1 cellular context compared by ENCODE assay signal in the genomic region with DNA sequence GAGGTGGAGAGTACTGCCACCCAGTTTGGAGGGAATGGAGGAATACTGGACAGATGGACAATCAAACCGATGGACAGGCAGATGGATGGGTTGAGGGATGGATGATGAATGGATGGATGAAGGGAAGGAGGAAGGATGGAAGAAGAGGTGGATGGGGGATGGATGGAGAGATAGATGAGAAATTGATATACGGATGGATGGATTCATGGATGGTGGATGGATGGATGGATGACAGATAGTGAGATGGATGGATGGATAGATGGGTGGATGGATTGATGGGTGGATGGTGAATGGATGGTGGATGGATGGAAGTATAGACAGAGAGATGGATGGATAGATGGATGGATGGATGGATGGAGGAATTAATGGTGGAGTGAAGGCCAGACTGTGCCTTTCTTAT.
TF ChIP-seq lines count a peak whose summit lies in the region.

No MANE protein-coding gene starts in this region.

TF ChIP-seq in K562, 482 proteins besides CTCF, POLR2A, EP300 and RAD21:
- no peak for TF ChIP-seq RCOR1 (IDR thresholded peaks at IDR 0.05; ENCODE audit: borderline replicate concordance in 1 of 2, low read depth in 2 of 2, low read length in 2 of 2)
- no peak for TF ChIP-seq ZC3H11A (IDR thresholded peaks at IDR 0.05; ENCODE audit: low read depth, low read length)
- TF ChIP-seq, protein P1, sequence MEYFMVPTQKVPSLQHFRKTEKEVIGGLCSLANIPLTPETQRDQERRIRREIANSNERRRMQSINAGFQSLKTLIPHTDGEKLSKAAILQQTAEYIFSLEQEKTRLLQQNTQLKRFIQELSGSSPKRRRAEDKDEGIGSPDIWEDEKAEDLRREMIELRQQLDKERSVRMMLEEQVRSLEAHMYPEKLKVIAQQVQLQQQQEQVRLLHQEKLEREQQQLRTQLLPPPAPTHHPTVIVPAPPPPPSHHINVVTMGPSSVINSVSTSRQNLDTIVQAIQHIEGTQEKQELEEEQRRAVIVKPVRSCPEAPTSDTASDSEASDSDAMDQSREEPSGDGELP (CRISPR knock-in tag; IDR thresholded peaks at IDR 0.05; ENCODE audit: borderline replicate concordance) = no peak
- peak; percentile 96 for TF ChIP-seq YBX1 (IDR thresholded peaks at IDR 0.05)
- TF ChIP-seq ZFP36 (IDR thresholded peaks at IDR 0.05; ENCODE audit: low read depth, low read length, partially characterized antibody) = no peak
- peak; percentile 64; the same call in 1 of the 2 replicates for TF ChIP-seq ELF4 (CRISPR knock-in tag; IDR thresholded peaks at IDR 0.05)
- no peak for TF ChIP-seq FOXP1 (CRISPR knock-in tag; IDR thresholded peaks at IDR 0.05)
- TF ChIP-seq ZNF436 (CRISPR knock-in tag; IDR thresholded peaks at IDR 0.05) = no peak
- no peak for TF ChIP-seq RFX1 (IDR thresholded peaks at IDR 0.05)
- TF ChIP-seq RFX7 (CRISPR knock-in tag; IDR thresholded peaks at IDR 0.05) = no peak
- TF ChIP-seq XRCC3 (IDR thresholded peaks at IDR 0.05) = no peak
- TF ChIP-seq ARID2 (IDR thresholded peaks at IDR 0.05) = no peak
- TF ChIP-seq, protein P2, sequence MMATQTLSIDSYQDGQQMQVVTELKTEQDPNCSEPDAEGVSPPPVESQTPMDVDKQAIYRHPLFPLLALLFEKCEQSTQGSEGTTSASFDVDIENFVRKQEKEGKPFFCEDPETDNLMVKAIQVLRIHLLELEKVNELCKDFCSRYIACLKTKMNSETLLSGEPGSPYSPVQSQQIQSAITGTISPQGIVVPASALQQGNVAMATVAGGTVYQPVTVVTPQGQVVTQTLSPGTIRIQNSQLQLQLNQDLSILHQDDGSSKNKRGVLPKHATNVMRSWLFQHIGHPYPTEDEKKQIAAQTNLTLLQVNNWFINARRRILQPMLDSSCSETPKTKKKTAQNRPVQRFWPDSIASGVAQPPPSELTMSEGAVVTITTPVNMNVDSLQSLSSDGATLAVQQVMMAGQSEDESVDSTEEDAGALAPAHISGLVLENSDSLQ (IDR thresholded peaks at IDR 0.05) = no peak
- 0 out of 2 replicates have a peak, but pooled peaks have one; percentile 10 for TF ChIP-seq CTBP1 (IDR thresholded peaks at IDR 0.05; ENCODE audit: borderline replicate concordance)
- TF ChIP-seq ARHGAP35 (IDR thresholded peaks at IDR 0.05; ENCODE audit: partially characterized antibody) = peak; percentile 47
- TF ChIP-seq KDM1A (IDR thresholded peaks at IDR 0.05) = peak; percentile 52 to 78
- TF ChIP-seq HLTF (IDR thresholded peaks at IDR 0.05) = 0 out of 2 replicates have a peak, but pooled peaks have one; percentile 50
- TF ChIP-seq, protein P3, sequence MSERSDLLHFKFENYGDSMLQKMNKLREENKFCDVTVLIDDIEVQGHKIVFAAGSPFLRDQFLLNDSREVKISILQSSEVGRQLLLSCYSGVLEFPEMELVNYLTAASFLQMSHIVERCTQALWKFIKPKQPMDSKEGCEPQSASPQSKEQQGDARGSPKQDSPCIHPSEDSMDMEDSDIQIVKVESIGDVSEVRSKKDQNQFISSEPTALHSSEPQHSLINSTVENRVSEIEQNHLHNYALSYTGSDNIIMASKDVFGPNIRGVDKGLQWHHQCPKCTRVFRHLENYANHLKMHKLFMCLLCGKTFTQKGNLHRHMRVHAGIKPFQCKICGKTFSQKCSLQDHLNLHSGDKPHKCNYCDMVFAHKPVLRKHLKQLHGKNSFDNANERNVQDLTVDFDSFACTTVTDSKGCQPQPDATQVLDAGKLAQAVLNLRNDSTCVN (CRISPR knock-in tag; IDR thresholded peaks at IDR 0.05) = peak; percentile 77; the same call in 1 of the 2 replicates
- no peak for TF ChIP-seq NONO (IDR thresholded peaks at IDR 0.05; ENCODE audit: low read depth in 2 of 2, low read length in 1 of 2)
- peak; percentile 32 for TF ChIP-seq CREBBP (IDR thresholded peaks at IDR 0.05; ENCODE audit: low read depth, low read length)
- TF ChIP-seq, protein P4, sequence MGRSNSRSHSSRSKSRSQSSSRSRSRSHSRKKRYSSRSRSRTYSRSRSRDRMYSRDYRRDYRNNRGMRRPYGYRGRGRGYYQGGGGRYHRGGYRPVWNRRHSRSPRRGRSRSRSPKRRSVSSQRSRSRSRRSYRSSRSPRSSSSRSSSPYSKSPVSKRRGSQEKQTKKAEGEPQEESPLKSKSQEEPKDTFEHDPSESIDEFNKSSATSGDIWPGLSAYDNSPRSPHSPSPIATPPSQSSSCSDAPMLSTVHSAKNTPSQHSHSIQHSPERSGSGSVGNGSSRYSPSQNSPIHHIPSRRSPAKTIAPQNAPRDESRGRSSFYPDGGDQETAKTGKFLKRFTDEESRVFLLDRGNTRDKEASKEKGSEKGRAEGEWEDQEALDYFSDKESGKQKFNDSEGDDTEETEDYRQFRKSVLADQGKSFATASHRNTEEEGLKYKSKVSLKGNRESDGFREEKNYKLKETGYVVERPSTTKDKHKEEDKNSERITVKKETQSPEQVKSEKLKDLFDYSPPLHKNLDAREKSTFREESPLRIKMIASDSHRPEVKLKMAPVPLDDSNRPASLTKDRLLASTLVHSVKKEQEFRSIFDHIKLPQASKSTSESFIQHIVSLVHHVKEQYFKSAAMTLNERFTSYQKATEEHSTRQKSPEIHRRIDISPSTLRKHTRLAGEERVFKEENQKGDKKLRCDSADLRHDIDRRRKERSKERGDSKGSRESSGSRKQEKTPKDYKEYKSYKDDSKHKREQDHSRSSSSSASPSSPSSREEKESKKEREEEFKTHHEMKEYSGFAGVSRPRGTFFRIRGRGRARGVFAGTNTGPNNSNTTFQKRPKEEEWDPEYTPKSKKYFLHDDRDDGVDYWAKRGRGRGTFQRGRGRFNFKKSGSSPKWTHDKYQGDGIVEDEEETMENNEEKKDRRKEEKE (IDR thresholded peaks at IDR 0.05; ENCODE audit: borderline replicate concordance in 1 of 2, control insufficient read depth in 1 of 2, low read depth in 2 of 2, low read length in 1 of 2) = 0 out of 4 replicates have a peak, but pooled peaks of 1 of the 2 experiments have one; percentile 33
- TF ChIP-seq EHMT2 (IDR thresholded peaks at IDR 0.05) = peak; percentile 62; the same call in 1 of the 2 replicates
- no peak for TF ChIP-seq ZNF707 (CRISPR knock-in tag; conservative IDR thresholded peaks at IDR 0.05)
- TF ChIP-seq, protein P5, sequence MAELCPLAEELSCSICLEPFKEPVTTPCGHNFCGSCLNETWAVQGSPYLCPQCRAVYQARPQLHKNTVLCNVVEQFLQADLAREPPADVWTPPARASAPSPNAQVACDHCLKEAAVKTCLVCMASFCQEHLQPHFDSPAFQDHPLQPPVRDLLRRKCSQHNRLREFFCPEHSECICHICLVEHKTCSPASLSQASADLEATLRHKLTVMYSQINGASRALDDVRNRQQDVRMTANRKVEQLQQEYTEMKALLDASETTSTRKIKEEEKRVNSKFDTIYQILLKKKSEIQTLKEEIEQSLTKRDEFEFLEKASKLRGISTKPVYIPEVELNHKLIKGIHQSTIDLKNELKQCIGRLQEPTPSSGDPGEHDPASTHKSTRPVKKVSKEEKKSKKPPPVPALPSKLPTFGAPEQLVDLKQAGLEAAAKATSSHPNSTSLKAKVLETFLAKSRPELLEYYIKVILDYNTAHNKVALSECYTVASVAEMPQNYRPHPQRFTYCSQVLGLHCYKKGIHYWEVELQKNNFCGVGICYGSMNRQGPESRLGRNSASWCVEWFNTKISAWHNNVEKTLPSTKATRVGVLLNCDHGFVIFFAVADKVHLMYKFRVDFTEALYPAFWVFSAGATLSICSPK (IDR thresholded peaks at IDR 0.05; ENCODE audit: borderline replicate concordance) = peak; percentile 36; the same call in 1 of the 2 replicates
- TF ChIP-seq, protein P6, sequence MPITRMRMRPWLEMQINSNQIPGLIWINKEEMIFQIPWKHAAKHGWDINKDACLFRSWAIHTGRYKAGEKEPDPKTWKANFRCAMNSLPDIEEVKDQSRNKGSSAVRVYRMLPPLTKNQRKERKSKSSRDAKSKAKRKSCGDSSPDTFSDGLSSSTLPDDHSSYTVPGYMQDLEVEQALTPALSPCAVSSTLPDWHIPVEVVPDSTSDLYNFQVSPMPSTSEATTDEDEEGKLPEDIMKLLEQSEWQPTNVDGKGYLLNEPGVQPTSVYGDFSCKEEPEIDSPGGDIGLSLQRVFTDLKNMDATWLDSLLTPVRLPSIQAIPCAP (CRISPR knock-in tag; IDR thresholded peaks at IDR 0.05; ENCODE audit: borderline replicate concordance) = no peak
- TF ChIP-seq, protein P7, sequence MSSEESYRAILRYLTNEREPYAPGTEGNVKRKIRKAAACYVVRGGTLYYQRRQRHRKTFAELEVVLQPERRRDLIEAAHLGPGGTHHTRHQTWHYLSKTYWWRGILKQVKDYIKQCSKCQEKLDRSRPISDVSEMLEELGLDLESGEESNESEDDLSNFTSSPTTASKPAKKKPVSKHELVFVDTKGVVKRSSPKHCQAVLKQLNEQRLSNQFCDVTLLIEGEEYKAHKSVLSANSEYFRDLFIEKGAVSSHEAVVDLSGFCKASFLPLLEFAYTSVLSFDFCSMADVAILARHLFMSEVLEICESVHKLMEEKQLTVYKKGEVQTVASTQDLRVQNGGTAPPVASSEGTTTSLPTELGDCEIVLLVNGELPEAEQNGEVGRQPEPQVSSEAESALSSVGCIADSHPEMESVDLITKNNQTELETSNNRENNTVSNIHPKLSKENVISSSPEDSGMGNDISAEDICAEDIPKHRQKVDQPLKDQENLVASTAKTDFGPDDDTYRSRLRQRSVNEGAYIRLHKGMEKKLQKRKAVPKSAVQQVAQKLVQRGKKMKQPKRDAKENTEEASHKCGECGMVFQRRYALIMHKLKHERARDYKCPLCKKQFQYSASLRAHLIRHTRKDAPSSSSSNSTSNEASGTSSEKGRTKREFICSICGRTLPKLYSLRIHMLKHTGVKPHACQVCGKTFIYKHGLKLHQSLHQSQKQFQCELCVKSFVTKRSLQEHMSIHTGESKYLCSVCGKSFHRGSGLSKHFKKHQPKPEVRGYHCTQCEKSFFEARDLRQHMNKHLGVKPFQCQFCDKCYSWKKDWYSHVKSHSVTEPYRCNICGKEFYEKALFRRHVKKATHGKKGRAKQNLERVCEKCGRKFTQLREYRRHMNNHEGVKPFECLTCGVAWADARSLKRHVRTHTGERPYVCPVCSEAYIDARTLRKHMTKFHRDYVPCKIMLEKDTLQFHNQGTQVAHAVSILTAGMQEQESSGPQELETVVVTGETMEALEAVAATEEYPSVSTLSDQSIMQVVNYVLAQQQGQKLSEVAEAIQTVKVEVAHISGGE (CRISPR knock-in tag; IDR thresholded peaks at IDR 0.05) = no peak
- TF ChIP-seq ZNF134 (CRISPR knock-in tag; conservative IDR thresholded peaks at IDR 0.05) = no peak
- TF ChIP-seq TAF15 (IDR thresholded peaks at IDR 0.05; ENCODE audit: low read depth, low read length) = no peak
- TF ChIP-seq, protein P8, sequence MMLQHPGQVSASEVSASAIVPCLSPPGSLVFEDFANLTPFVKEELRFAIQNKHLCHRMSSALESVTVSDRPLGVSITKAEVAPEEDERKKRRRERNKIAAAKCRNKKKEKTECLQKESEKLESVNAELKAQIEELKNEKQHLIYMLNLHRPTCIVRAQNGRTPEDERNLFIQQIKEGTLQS (IDR thresholded peaks at IDR 0.05) = no peak
- TF ChIP-seq, protein P8 (CRISPR knock-in tag; conservative IDR thresholded peaks at IDR 0.05) = no peak
- TF ChIP-seq HDAC1 (IDR thresholded peaks at IDR 0.05) = peak in 1 of 2 experiments; percentile 53; a peak in 1 of 4 replicates
- no peak for TF ChIP-seq ZNF41 (CRISPR knock-in tag; conservative IDR thresholded peaks at IDR 0.05)
- no peak for TF ChIP-seq BMI1 (IDR thresholded peaks at IDR 0.05; ENCODE audit: low read length)
- TF ChIP-seq, protein P9, sequence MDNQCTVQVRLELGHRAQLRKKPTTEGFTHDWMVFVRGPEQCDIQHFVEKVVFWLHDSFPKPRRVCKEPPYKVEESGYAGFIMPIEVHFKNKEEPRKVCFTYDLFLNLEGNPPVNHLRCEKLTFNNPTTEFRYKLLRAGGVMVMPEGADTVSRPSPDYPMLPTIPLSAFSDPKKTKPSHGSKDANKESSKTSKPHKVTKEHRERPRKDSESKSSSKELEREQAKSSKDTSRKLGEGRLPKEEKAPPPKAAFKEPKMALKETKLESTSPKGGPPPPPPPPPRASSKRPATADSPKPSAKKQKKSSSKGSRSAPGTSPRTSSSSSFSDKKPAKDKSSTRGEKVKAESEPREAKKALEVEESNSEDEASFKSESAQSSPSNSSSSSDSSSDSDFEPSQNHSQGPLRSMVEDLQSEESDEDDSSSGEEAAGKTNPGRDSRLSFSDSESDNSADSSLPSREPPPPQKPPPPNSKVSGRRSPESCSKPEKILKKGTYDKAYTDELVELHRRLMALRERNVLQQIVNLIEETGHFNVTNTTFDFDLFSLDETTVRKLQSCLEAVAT (IDR thresholded peaks at IDR 0.05) = 0 out of 4 replicates have a peak, but pooled peaks of 1 of the 2 experiments have one; percentile 47
